Comparison of ENCODE assay signal across 1 cellular context in the genomic region with DNA sequence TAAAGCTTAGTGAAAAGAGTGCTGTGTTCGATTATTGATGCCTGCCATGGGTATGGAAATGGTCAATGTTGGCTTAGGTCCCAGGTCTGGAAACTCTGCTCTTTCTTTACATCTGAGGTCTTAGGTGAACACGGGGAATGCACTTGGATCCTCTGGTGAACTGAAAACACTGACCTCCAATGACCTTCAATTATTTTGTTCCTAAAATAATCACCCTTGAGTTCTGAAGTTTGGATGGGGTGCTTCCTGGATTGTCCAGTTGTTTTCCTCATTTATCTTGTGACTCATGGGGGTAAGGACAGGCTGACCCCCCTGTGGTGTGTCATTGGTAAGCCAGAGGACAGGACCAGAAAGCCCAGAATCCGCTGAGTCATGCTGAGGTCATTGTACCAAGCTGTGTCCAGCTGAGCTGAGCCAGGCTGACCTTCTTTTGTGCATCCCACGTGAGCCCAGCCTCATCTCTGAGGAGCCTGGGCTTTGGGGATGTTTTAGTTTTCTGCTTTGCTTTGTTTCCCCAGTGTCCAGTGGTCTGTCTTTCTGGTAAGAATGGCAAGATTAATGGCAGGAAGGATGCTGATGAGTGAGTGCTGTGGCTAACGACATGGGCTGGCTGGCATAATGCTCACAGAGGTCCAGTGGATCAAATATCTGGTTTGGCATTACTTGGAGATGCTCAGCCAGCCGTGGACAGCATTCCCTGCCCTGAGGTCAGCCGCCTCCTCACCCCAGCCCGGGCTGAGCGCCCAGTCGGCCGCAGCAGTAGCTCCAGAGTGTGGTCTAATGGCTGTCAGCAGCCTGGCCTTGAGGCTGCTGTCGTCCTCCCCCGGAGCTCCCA.
A peak's percentile ranks its signal among the peaks of the same experiment; 100 is the strongest.
TF ChIP-seq lines count a peak whose summit lies in the region.

No MANE protein-coding gene starts in this region.

TF ChIP-seq in K562, 482 proteins besides CTCF, POLR2A, EP300 and RAD21 (continued from another document and continues in another):
- TF ChIP-seq TEAD4 (IDR thresholded peaks at IDR 0.05; ENCODE audit: low read length) (no peak), TEAD4 (CRISPR knock-in tag; IDR thresholded peaks at IDR 0.05; ENCODE audit: borderline replicate concordance) (no peak), ZNF282 (CRISPR knock-in tag; IDR thresholded peaks at IDR 0.05) (no peak), NFE2L1 (tag; IDR thresholded peaks at IDR 0.05; ENCODE audit: borderline replicate concordance, low read depth) (peak; percentile 99), CHCHD3 (CRISPR knock-in tag; IDR thresholded peaks at IDR 0.05) (no peak), CAMTA2 (CRISPR knock-in tag; conservative IDR thresholded peaks at IDR 0.05) (no peak), SLC30A9 (CRISPR knock-in tag; IDR thresholded peaks at IDR 0.05) (no peak), DIDO1 (tag; IDR thresholded peaks at IDR 0.05; ENCODE audit: low read depth) (no peak), TBL1XR1 (IDR thresholded peaks at IDR 0.05; ENCODE audit: low read length in 2 of 2) (0 out of 4 replicates have a peak, but pooled peaks of 1 of the 2 experiments have one; percentile 9), GABPB2 (CRISPR knock-in tag; conservative IDR thresholded peaks at IDR 0.05) (no peak), FOXA1 (IDR thresholded peaks at IDR 0.05; ENCODE audit: borderline replicate concordance) (no peak), MCM2 (IDR thresholded peaks at IDR 0.05; ENCODE audit: low read depth) (no peak), ZNF586 (CRISPR knock-in tag; conservative IDR thresholded peaks at IDR 0.05) (no peak), ZNF174 (CRISPR knock-in tag; IDR thresholded peaks at IDR 0.05) (no peak), SRSF9 (IDR thresholded peaks at IDR 0.05; ENCODE audit: borderline replicate concordance, low read depth, low read length) (no peak), ZNF436 (CRISPR knock-in tag; IDR thresholded peaks at IDR 0.05) (no peak), STAT5B (CRISPR knock-in tag; IDR thresholded peaks at IDR 0.05) (no peak), PML (IDR thresholded peaks at IDR 0.05; ENCODE audit: low read length) (no peak), ZNF146 (CRISPR knock-in tag; IDR thresholded peaks at IDR 0.05; ENCODE audit: unreplicated experiment) (no peak), FOXK1 (CRISPR knock-in tag; IDR thresholded peaks at IDR 0.05; ENCODE audit: borderline replicate concordance) (no peak), SPI1 (IDR thresholded peaks at IDR 0.05; ENCODE audit: borderline replicate concordance, low read depth, low read length) (no peak), ZNF408 (CRISPR knock-in tag; IDR thresholded peaks at IDR 0.05; ENCODE audit: low read depth) (no peak), NFE2 (IDR thresholded peaks at IDR 0.05; ENCODE audit: low read depth) (peak; percentile 98), HDAC6 (IDR thresholded peaks at IDR 0.05; ENCODE audit: low read depth, low read length) (no peak), FUS (optimal IDR thresholded peaks at IDR 0.05; ENCODE audit: low read depth, low read length) (no peak), ZSCAN32 (CRISPR knock-in tag; IDR thresholded peaks at IDR 0.05) (no peak), FOXK2 (conservative IDR thresholded peaks at IDR 0.05 in 1 of 2, IDR thresholded peaks at IDR 0.05 in 1 of 2; ENCODE audit: low read depth in 2 of 2) (peak; percentile 73 to 75), NONO (IDR thresholded peaks at IDR 0.05; ENCODE audit: low read depth in 2 of 2, low read length in 1 of 2) (no peak), KLF16 (IDR thresholded peaks at IDR 0.05) (no peak), ZKSCAN3 (CRISPR knock-in tag; IDR thresholded peaks at IDR 0.05) (no peak), POLR3A (IDR thresholded peaks at IDR 0.05; ENCODE audit: borderline replicate concordance, extremely low read depth, insufficient read depth, insufficient read length) (no peak), ZNF12 (CRISPR knock-in tag; IDR thresholded peaks at IDR 0.05) (no peak), BMI1 (IDR thresholded peaks at IDR 0.05; ENCODE audit: low read length) (no peak), PTRF (tag; IDR thresholded peaks at IDR 0.05) (no peak; the same call in 1 of the 2 replicates), ZC3H11A (IDR thresholded peaks at IDR 0.05; ENCODE audit: low read depth, low read length) (no peak), ZBTB17 (CRISPR knock-in tag; IDR thresholded peaks at IDR 0.05) (peak; percentile 96), RFX5 (IDR thresholded peaks at IDR 0.05; ENCODE audit: low read depth, low read length) (no peak), ZNF316 (IDR thresholded peaks at IDR 0.05) (peak; percentile 99), KDM2B (CRISPR knock-in tag; IDR thresholded peaks at IDR 0.05) (no peak), KLF10 (CRISPR knock-in tag; IDR thresholded peaks at IDR 0.05) (no peak), ADNP (tag; IDR thresholded peaks at IDR 0.05) (no peak), SMC3 (conservative IDR thresholded peaks at IDR 0.05; ENCODE audit: insufficient read depth, low read depth, low read length) (no peak), NEUROD1 (IDR thresholded peaks at IDR 0.05; ENCODE audit: borderline replicate concordance, low read depth, low read length, partially characterized antibody) (peak; percentile 39), ZNF197 (CRISPR knock-in tag; IDR thresholded peaks at IDR 0.05; ENCODE audit: low read depth) (no peak), BRD4 (IDR thresholded peaks at IDR 0.05) (no peak), ZNF75A (CRISPR knock-in tag; IDR thresholded peaks at IDR 0.05) (no peak), ZNF224 (CRISPR knock-in tag; IDR thresholded peaks at IDR 0.05) (no peak), GTF2A2 (tag; IDR thresholded peaks at IDR 0.05) (no peak), MXI1 (IDR thresholded peaks at IDR 0.05; ENCODE audit: low read depth, low read length) (no peak), ZNF644 (tag; IDR thresholded peaks at IDR 0.05; ENCODE audit: low read depth) (0 out of 2 replicates have a peak, but pooled peaks have one; percentile 73), E2F3 (CRISPR knock-in tag; IDR thresholded peaks at IDR 0.05) (no peak), CHD2 (IDR thresholded peaks at IDR 0.05; ENCODE audit: low read depth, low read length) (no peak), ZNF57 (CRISPR knock-in tag; IDR thresholded peaks at IDR 0.05) (no peak), RBBP5 (IDR thresholded peaks at IDR 0.05; ENCODE audit: borderline replicate concordance, insufficient read depth, low read length, poor library complexity, severe bottlenecking) (no peak)
- TF ChIP-seq, protein P1, sequence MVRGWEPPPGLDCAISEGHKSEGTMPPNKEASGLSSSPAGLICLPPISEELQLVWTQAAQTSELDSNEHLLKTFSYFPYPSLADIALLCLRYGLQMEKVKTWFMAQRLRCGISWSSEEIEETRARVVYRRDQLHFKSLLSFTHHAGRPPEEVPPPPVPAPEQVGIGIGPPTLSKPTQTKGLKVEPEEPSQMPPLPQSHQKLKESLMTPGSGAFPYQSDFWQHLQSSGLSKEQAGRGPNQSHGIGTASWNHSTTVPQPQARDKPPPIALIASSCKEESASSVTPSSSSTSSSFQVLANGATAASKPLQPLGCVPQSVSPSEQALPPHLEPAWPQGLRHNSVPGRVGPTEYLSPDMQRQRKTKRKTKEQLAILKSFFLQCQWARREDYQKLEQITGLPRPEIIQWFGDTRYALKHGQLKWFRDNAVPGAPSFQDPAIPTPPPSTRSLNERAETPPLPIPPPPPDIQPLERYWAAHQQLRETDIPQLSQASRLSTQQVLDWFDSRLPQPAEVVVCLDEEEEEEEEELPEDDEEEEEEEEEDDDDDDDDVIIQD (CRISPR knock-in tag; IDR thresholded peaks at IDR 0.05), result no peak
- TF ChIP-seq, protein P2, sequence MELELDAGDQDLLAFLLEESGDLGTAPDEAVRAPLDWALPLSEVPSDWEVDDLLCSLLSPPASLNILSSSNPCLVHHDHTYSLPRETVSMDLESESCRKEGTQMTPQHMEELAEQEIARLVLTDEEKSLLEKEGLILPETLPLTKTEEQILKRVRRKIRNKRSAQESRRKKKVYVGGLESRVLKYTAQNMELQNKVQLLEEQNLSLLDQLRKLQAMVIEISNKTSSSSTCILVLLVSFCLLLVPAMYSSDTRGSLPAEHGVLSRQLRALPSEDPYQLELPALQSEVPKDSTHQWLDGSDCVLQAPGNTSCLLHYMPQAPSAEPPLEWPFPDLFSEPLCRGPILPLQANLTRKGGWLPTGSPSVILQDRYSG (tag; conservative IDR thresholded peaks at IDR 0.05; ENCODE audit: low read depth), result no peak
- TF ChIP-seq, protein P3, sequence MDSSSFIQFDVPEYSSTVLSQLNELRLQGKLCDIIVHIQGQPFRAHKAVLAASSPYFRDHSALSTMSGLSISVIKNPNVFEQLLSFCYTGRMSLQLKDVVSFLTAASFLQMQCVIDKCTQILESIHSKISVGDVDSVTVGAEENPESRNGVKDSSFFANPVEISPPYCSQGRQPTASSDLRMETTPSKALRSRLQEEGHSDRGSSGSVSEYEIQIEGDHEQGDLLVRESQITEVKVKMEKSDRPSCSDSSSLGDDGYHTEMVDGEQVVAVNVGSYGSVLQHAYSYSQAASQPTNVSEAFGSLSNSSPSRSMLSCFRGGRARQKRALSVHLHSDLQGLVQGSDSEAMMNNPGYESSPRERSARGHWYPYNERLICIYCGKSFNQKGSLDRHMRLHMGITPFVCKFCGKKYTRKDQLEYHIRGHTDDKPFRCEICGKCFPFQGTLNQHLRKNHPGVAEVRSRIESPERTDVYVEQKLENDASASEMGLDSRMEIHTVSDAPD (CRISPR knock-in tag; IDR thresholded peaks at IDR 0.05), result no peak
- TF ChIP-seq, protein P4, sequence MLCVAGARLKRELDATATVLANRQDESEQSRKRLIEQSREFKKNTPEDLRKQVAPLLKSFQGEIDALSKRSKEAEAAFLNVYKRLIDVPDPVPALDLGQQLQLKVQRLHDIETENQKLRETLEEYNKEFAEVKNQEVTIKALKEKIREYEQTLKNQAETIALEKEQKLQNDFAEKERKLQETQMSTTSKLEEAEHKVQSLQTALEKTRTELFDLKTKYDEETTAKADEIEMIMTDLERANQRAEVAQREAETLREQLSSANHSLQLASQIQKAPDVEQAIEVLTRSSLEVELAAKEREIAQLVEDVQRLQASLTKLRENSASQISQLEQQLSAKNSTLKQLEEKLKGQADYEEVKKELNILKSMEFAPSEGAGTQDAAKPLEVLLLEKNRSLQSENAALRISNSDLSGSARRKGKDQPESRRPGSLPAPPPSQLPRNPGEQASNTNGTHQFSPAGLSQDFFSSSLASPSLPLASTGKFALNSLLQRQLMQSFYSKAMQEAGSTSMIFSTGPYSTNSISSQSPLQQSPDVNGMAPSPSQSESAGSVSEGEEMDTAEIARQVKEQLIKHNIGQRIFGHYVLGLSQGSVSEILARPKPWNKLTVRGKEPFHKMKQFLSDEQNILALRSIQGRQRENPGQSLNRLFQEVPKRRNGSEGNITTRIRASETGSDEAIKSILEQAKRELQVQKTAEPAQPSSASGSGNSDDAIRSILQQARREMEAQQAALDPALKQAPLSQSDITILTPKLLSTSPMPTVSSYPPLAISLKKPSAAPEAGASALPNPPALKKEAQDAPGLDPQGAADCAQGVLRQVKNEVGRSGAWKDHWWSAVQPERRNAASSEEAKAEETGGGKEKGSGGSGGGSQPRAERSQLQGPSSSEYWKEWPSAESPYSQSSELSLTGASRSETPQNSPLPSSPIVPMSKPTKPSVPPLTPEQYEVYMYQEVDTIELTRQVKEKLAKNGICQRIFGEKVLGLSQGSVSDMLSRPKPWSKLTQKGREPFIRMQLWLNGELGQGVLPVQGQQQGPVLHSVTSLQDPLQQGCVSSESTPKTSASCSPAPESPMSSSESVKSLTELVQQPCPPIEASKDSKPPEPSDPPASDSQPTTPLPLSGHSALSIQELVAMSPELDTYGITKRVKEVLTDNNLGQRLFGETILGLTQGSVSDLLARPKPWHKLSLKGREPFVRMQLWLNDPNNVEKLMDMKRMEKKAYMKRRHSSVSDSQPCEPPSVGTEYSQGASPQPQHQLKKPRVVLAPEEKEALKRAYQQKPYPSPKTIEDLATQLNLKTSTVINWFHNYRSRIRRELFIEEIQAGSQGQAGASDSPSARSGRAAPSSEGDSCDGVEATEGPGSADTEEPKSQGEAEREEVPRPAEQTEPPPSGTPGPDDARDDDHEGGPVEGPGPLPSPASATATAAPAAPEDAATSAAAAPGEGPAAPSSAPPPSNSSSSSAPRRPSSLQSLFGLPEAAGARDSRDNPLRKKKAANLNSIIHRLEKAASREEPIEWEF (CRISPR knock-in tag; IDR thresholded peaks at IDR 0.05), result no peak
- TF ChIP-seq, protein P5, sequence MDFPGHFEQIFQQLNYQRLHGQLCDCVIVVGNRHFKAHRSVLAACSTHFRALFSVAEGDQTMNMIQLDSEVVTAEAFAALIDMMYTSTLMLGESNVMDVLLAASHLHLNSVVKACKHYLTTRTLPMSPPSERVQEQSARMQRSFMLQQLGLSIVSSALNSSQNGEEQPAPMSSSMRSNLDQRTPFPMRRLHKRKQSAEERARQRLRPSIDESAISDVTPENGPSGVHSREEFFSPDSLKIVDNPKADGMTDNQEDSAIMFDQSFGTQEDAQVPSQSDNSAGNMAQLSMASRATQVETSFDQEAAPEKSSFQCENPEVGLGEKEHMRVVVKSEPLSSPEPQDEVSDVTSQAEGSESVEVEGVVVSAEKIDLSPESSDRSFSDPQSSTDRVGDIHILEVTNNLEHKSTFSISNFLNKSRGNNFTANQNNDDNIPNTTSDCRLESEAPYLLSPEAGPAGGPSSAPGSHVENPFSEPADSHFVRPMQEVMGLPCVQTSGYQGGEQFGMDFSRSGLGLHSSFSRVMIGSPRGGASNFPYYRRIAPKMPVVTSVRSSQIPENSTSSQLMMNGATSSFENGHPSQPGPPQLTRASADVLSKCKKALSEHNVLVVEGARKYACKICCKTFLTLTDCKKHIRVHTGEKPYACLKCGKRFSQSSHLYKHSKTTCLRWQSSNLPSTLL (IDR thresholded peaks at IDR 0.05), result no peak
- TF ChIP-seq, protein P6, sequence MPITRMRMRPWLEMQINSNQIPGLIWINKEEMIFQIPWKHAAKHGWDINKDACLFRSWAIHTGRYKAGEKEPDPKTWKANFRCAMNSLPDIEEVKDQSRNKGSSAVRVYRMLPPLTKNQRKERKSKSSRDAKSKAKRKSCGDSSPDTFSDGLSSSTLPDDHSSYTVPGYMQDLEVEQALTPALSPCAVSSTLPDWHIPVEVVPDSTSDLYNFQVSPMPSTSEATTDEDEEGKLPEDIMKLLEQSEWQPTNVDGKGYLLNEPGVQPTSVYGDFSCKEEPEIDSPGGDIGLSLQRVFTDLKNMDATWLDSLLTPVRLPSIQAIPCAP (CRISPR knock-in tag; IDR thresholded peaks at IDR 0.05; ENCODE audit: borderline replicate concordance), result no peak
- TF ChIP-seq, protein P7, sequence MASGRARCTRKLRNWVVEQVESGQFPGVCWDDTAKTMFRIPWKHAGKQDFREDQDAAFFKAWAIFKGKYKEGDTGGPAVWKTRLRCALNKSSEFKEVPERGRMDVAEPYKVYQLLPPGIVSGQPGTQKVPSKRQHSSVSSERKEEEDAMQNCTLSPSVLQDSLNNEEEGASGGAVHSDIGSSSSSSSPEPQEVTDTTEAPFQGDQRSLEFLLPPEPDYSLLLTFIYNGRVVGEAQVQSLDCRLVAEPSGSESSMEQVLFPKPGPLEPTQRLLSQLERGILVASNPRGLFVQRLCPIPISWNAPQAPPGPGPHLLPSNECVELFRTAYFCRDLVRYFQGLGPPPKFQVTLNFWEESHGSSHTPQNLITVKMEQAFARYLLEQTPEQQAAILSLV (tag; IDR thresholded peaks at IDR 0.05), result no peak
- TF ChIP-seq, protein P8, sequence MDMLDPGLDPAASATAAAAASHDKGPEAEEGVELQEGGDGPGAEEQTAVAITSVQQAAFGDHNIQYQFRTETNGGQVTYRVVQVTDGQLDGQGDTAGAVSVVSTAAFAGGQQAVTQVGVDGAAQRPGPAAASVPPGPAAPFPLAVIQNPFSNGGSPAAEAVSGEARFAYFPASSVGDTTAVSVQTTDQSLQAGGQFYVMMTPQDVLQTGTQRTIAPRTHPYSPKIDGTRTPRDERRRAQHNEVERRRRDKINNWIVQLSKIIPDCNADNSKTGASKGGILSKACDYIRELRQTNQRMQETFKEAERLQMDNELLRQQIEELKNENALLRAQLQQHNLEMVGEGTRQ (CRISPR knock-in tag; IDR thresholded peaks at IDR 0.05), result no peak
